ENCODE assay signal across 8 cellular contexts in genomic region chr3:192819001-192819569, GRCh38.
A peak's percentile ranks its signal among the peaks of the same experiment; 100 is the strongest.
DNase-seq lines count a peak whose midpoint lies in the region; ATAC-seq and TF ChIP-seq lines count a peak whose summit lies in the region.

No MANE protein-coding gene starts in this region.

- no peaks in the 10 kb centered on the region for H3K9me2 ChIP-seq in Karpas-422 (replicated peaks; ENCODE audit: insufficient read depth, low read length)

- H4K20me1 ChIP-seq in Karpas-422 (ENCODE audit: insufficient read depth, low read depth, low read length) = no peaks in the 10 kb centered on the region

- H3K4me1 ChIP-seq in Karpas-422 (ENCODE audit: low read length) = no peaks in the 10 kb centered on the region

- H3K9ac ChIP-seq in Karpas-422 (ENCODE audit: low read length) = no peak overlapping the region

- 33 to 47% methylated on average over 7 of the region's 7 CpGs for WGBS in lower leg skin, 2 donors

- intact Hi-C loops in lower leg skin (cut with DNase I; ENCODE audit: low total_unique reads) = loop anchor here (2.0 to 10.0 kb wide), 2 partner anchors 96 to 746 kb away; no protein-coding TSS in a partner anchor

- H3K79me2 ChIP-seq in Karpas-422 (ENCODE audit: low read length) = no peaks in the 10 kb centered on the region

- no peak for TF ChIP-seq POLR2A in lower leg skin (IDR thresholded peaks at IDR 0.05)

- H3K4me3 ChIP-seq in lower leg skin (ENCODE audit: low read depth, poor library complexity, severe bottlenecking) = no peak overlapping the region
- H3K4me3 ChIP-seq in Karpas-422 (ENCODE audit: low read length) = no peak overlapping the region

- no peaks in the 10 kb centered on the region for H3K36me3 ChIP-seq in Karpas-422 (ENCODE audit: insufficient read depth, low read length)

- H3K27ac ChIP-seq in Karpas-422 (ENCODE audit: low read length) = no peak overlapping the region

- no peaks in the 10 kb centered on the region for H3K9me3 ChIP-seq in Karpas-422 (ENCODE audit: low read length)

- no peak for TF ChIP-seq CTCF in lower leg skin (IDR thresholded peaks at IDR 0.05)

- 0 out of 2 replicates have a peak, but pooled peaks cover 2% of the 10 kb centered on the region for H3K27me3 ChIP-seq in Karpas-422 (ENCODE audit: low read length)

- peak; percentile 20 for DNase-seq in activated T-cell treated with anti-CD3 and anti-CD28 coated beads for 24 hours (ENCODE audit: low read depth)
- peak; percentile 87 for DNase-seq in iris pigment epithelial cell (ENCODE audit: low read depth)
- no peak for DNase-seq in putamen (ENCODE audit: low spot score)
- DNase-seq in lower leg skin (ENCODE audit: low spot score in 2 of 2) = no peak
- DNase-seq in Karpas-422 = no peak
- DNase-seq in NCI-H187 (lab: John Stamatoyannopoulos, UW) = no peak

- peak; percentile 58 for ATAC-seq in GM18498 (IDR thresholded peaks at IDR 0.05; ENCODE audit: unreplicated experiment)
- peak; percentile 38 for ATAC-seq in HG03060 (IDR thresholded peaks at IDR 0.05; ENCODE audit: low read depth, unreplicated experiment)

- no peak overlapping the region for H2AFZ ChIP-seq in Karpas-422 (ENCODE audit: low read length)

- no peak overlapping the region for H3K4me2 ChIP-seq in Karpas-422 (ENCODE audit: low read depth, low read length, poor library complexity, severe bottlenecking)

Comparison
In these comparisons a context has a peak if more than half of its experiments do, and no peak if none do; other contexts are left out.
1. DNase-seq: peak in activated T-cell treated with anti-CD3 and anti-CD28 coated beads for 24 hours (single experiment) and iris pigment epithelial cell (single experiment); none in putamen (single experiment), lower leg skin (0 of 2), Karpas-422 (single experiment) and NCI-H187 (0 of 2).